Comparison of ENCODE assay signal across 38 cellular contexts in genomic region chr15:71141572-71141971, GRCh38. TPM values are rescaled to one million over a fixed set of nuclear protein-coding genes. Genes with fewer than 3 reads are reported as not detected.
"Had no signal": no experiment of that assay in that cellular context is flagged by ENCODE, and none has a peak within 500 bp of the region (broad histone marks: within the 10 kb centered on the region; RNA-seq: fewer than 3 reads in every experiment).

No MANE protein-coding gene starts in this region.

- H3K4me1 Mint-ChIP-seq: activated naive CD4-positive, alpha-beta T cell treated with anti-CD3 and anti-CD28 coated beads, Interleukin-2, amount 10 ng/mL, durations not matched to agents 7 days and 5 days; activated naive CD4-positive, alpha-beta T cell treated with anti-CD3 and anti-CD28 coated beads, Interleukin-2, amount 50 U/mL, for 24 hours; activated naive CD8-positive, alpha-beta T cell treated with anti-CD3 and anti-CD28 coated beads for 36 hours; activated naive CD8-positive, alpha-beta T cell treated with anti-CD3 and anti-CD28 coated beads, Interleukin-2, amount 10 ng/mL, durations not matched to agents 7 days and 5 days; activated naive CD8-positive, alpha-beta T cell treated with anti-CD3 and anti-CD28 coated beads, Interleukin-2, amount 50 U/mL, for 24 hours; activated T-helper 17 cell treated with anti-CD3 and anti-CD28 coated beads, Interleukin-2, amount 50 U/mL, for 72 hours; central memory CD8-positive, alpha-beta T cell had no signal

- H3K36me3 Mint-ChIP-seq: activated naive CD4-positive, alpha-beta T cell treated with anti-CD3 and anti-CD28 coated beads, Interleukin-2, amount 10 ng/mL, durations not matched to agents 7 days and 5 days; activated naive CD4-positive, alpha-beta T cell treated with anti-CD3 and anti-CD28 coated beads, Interleukin-2, amount 50 U/mL, for 72 hours; activated naive CD8-positive, alpha-beta T cell; activated naive CD8-positive, alpha-beta T cell treated with anti-CD3 and anti-CD28 coated beads for 36 hours; activated naive CD8-positive, alpha-beta T cell treated with anti-CD3 and anti-CD28 coated beads, Interleukin-2, amount 10 ng/mL, durations not matched to agents 7 days and 5 days; brain had no signal

- H3K27ac Mint-ChIP-seq: activated naive CD4-positive, alpha-beta T cell treated with anti-CD3 and anti-CD28 coated beads for 36 hours; activated naive CD4-positive, alpha-beta T cell treated with anti-CD3 and anti-CD28 coated beads, Interleukin-2, amount 10 ng/mL, durations not matched to agents 7 days and 5 days; activated naive CD4-positive, alpha-beta T cell treated with anti-CD3 and anti-CD28 coated beads, Interleukin-2, amount 50 U/mL, for 24 hours; activated naive CD4-positive, alpha-beta T cell treated with anti-CD3 and anti-CD28 coated beads, Interleukin-2, amount 50 U/mL, for 72 hours; activated naive CD8-positive, alpha-beta T cell; activated naive CD8-positive, alpha-beta T cell treated with anti-CD3 and anti-CD28 coated beads for 36 hours; activated naive CD8-positive, alpha-beta T cell treated with anti-CD3 and anti-CD28 coated beads, Interleukin-2, amount 10 ng/mL, durations not matched to agents 7 days and 5 days; activated naive CD8-positive, alpha-beta T cell treated with anti-CD3 and anti-CD28 coated beads, Interleukin-2, amount 50 U/mL, for 24 hours; activated T-cell treated with anti-CD3 and anti-CD28 coated beads, Interleukin-2, amount 50 U/mL, for 24 hours; activated T-cell treated with anti-CD3 and anti-CD28 coated beads, Interleukin-2, amount 50 U/mL, for 72 hours; activated T-helper 1 cell treated with anti-CD3 and anti-CD28 coated beads, Interleukin-12 subunit alpha, Interleukin-12 subunit beta, Interleukin-2, Interleukin-4 antibody, amounts not matched to agents 30 ng/mL and 10 ng/mL and 1 ng/mL, durations not matched to agents 14 hours and 24 hours and 36 hours; activated T-helper 17 cell treated with anti-CD3 and anti-CD28 coated beads, Interleukin-2, amount 50 U/mL, for 72 hours; activated T-helper 2 cell treated with anti-CD3 and anti-CD28 coated beads, Interferon-gamma antibody, Interleukin-2, Interleukin-4, amounts not matched to agents 10 μg/mL and 5 μg/mL and 100 μg/mL, durations not matched to agents 14 hours and 24 hours and 36 hours; brain had no signal

- DNase-seq: activated effector memory CD4-positive, alpha-beta T cell treated with anti-CD3 and anti-CD28 coated beads, Interleukin-2, amount 50 U/mL, for 16 hours; activated effector memory CD4-positive, alpha-beta T cell treated with Interleukin-2 at 50 U/mL for 16 hours; activated gamma-delta T cell; activated gamma-delta T cell treated with Interleukin-2 at 50 U/mL for 16 hours; activated naive CD4-positive, alpha-beta T cell; activated naive CD4-positive, alpha-beta T cell treated with anti-CD3 and anti-CD28 coated beads for 36 hours; activated naive CD4-positive, alpha-beta T cell treated with anti-CD3 and anti-CD28 coated beads, Interleukin-2, amount 10 ng/mL, durations not matched to agents 7 days and 5 days; activated naive CD4-positive, alpha-beta T cell treated with anti-CD3 and anti-CD28 coated beads, Interleukin-2, amount 50 U/mL, for 16 hours; activated naive CD4-positive, alpha-beta T cell treated with Interleukin-2 at 50 U/mL for 16 hours; activated naive CD8-positive, alpha-beta T cell treated with anti-CD3 and anti-CD28 coated beads for 36 hours; activated naive CD8-positive, alpha-beta T cell treated with anti-CD3 and anti-CD28 coated beads, Interleukin-2, amount 10 ng/mL, durations not matched to agents 7 days and 5 days; activated naive CD8-positive, alpha-beta T cell treated with anti-CD3 and anti-CD28 coated beads, Interleukin-2, amount 50 U/mL, for 24 hours; activated T-cell treated with anti-CD3 and anti-CD28 coated beads for 4 hours; activated T-cell treated with anti-CD3 and anti-CD28 coated beads, Interleukin-2, amount 50 U/mL, for 1 hour; activated T-cell treated with anti-CD3 and anti-CD28 coated beads, Interleukin-2, amount 50 U/mL, for 24 hours; activated T-cell treated with anti-CD3 and anti-CD28 coated beads, Interleukin-2, amount 50 U/mL, for 4 hours; activated T-cell treated with anti-CD3 and anti-CD28 coated beads, Interleukin-2, amount 50 U/mL, for 48 hours; activated T-cell treated with anti-CD3 and anti-CD28 coated beads, Interleukin-2, amount 50 U/mL, for 72 hours; adrenal gland; amniotic stem cell; amygdala; anterior cingulate cortex; body of pancreas; brain microvascular endothelial cell; caudate nucleus; central memory CD4-positive, alpha-beta T cell; cerebellar nuclear complex had no signal

- H3K4me1 ChIP-seq: breast epithelium had no signal

- H3K4me3 Mint-ChIP-seq: activated naive CD4-positive, alpha-beta T cell treated with anti-CD3 and anti-CD28 coated beads for 36 hours; activated naive CD4-positive, alpha-beta T cell treated with anti-CD3 and anti-CD28 coated beads, Interleukin-2, amount 10 ng/mL, durations not matched to agents 7 days and 5 days; activated naive CD4-positive, alpha-beta T cell treated with anti-CD3 and anti-CD28 coated beads, Interleukin-2, amount 50 U/mL, for 24 hours; activated naive CD8-positive, alpha-beta T cell; activated naive CD8-positive, alpha-beta T cell treated with anti-CD3 and anti-CD28 coated beads for 36 hours; activated naive CD8-positive, alpha-beta T cell treated with anti-CD3 and anti-CD28 coated beads, Interleukin-2, amount 10 ng/mL, durations not matched to agents 7 days and 5 days; activated naive CD8-positive, alpha-beta T cell treated with anti-CD3 and anti-CD28 coated beads, Interleukin-2, amount 50 U/mL, for 24 hours; activated T-cell treated with anti-CD3 and anti-CD28 coated beads, Interleukin-2, amount 50 U/mL, for 24 hours; activated T-cell treated with anti-CD3 and anti-CD28 coated beads, Interleukin-2, amount 50 U/mL, for 4 hours; activated T-cell treated with anti-CD3 and anti-CD28 coated beads, Interleukin-2, amount 50 U/mL, for 72 hours; activated T-helper 1 cell treated with anti-CD3 and anti-CD28 coated beads, Interleukin-12 subunit alpha, Interleukin-12 subunit beta, Interleukin-2, Interleukin-4 antibody, amounts not matched to agents 30 ng/mL and 10 ng/mL and 1 ng/mL, durations not matched to agents 14 hours and 24 hours and 36 hours; activated T-helper 17 cell treated with anti-CD3 and anti-CD28 coated beads, Interleukin-2, amount 50 U/mL, for 72 hours; brain; central memory CD8-positive, alpha-beta T cell had no signal

- H3K9me3 Mint-ChIP-seq: activated naive CD4-positive, alpha-beta T cell treated with anti-CD3 and anti-CD28 coated beads, Interleukin-2, amount 10 ng/mL, durations not matched to agents 7 days and 5 days; activated naive CD4-positive, alpha-beta T cell treated with anti-CD3 and anti-CD28 coated beads, Interleukin-2, amount 50 U/mL, for 24 hours; activated naive CD8-positive, alpha-beta T cell treated with anti-CD3 and anti-CD28 coated beads, Interleukin-2, amount 10 ng/mL, durations not matched to agents 7 days and 5 days; activated naive CD8-positive, alpha-beta T cell treated with anti-CD3 and anti-CD28 coated beads, Interleukin-2, amount 50 U/mL, for 24 hours; activated T-cell treated with anti-CD3 and anti-CD28 coated beads, Interleukin-2, amount 50 U/mL, for 72 hours; activated T-helper 1 cell treated with anti-CD3 and anti-CD28 coated beads, Interleukin-12 subunit alpha, Interleukin-12 subunit beta, Interleukin-2, Interleukin-4 antibody, amounts not matched to agents 30 ng/mL and 10 ng/mL and 1 ng/mL, durations not matched to agents 14 hours and 24 hours and 36 hours; activated T-helper 17 cell treated with anti-CD3 and anti-CD28 coated beads, Interleukin-2, amount 50 U/mL, for 72 hours; activated T-helper 2 cell treated with anti-CD3 and anti-CD28 coated beads, Interferon-gamma antibody, Interleukin-2, Interleukin-4, amounts not matched to agents 10 μg/mL and 5 μg/mL and 100 μg/mL, durations not matched to agents 14 hours and 24 hours and 36 hours; brain; central memory CD8-positive, alpha-beta T cell had no signal

- H3K27me3 Mint-ChIP-seq: brain had no signal

- H3K27ac ChIP-seq: adrenal gland, ascending aorta, brain microvascular endothelial cell, breast epithelium, cardiac muscle cell had no signal

- H3K4me3 ChIP-seq: adrenal gland, ascending aorta, body of pancreas, breast epithelium, cardiac muscle cell had no signal

- ATAC-seq: activated naive CD4-positive, alpha-beta T cell treated with anti-CD3 and anti-CD28 coated beads, Interleukin-2, amount 50 U/mL, for 72 hours; activated naive CD8-positive, alpha-beta T cell treated with anti-CD3 and anti-CD28 coated beads, Interleukin-2, amount 50 U/mL, for 24 hours; activated T-cell treated with anti-CD3 and anti-CD28 coated beads, Interleukin-2, amount 50 U/mL, for 4 hours; activated T-cell treated with anti-CD3 and anti-CD28 coated beads, Interleukin-2, amount 50 U/mL, for 72 hours; activated T-helper 17 cell treated with anti-CD3 and anti-CD28 coated beads, Interleukin-2, amount 50 U/mL, for 72 hours; body of pancreas had no signal

- H3K36me3 ChIP-seq: adrenal gland, ascending aorta, breast epithelium, cardiac muscle cell had no signal

- H3K27me3 ChIP-seq: adrenal gland, ascending aorta, body of pancreas, brain microvascular endothelial cell, breast epithelium, cardiac muscle cell had no signal

- H3K9me3 ChIP-seq: adrenal gland, ascending aorta, body of pancreas, breast epithelium had no signal

RNA-seq across cellular contexts. Expression of gene THSD4, which starts 26.3 kb away (rescaled TPM):
- total RNA-seq: activated naive CD4-positive, alpha-beta T cell treated with anti-CD3 and anti-CD28 coated beads for 36 hours; activated naive CD4-positive, alpha-beta T cell treated with anti-CD3 and anti-CD28 coated beads, Interleukin-2, amount 50 U/mL, for 72 hours; activated naive CD8-positive, alpha-beta T cell treated with anti-CD3 and anti-CD28 coated beads for 36 hours; activated naive CD8-positive, alpha-beta T cell treated with anti-CD3 and anti-CD28 coated beads, Interleukin-2, amount 10 ng/mL, durations not matched to agents 7 days and 5 days; activated T-cell treated with anti-CD3 and anti-CD28 coated beads, Interleukin-2, amount 50 U/mL, for 72 hours; activated T-helper 1 cell treated with anti-CD3 and anti-CD28 coated beads, Interleukin-12 subunit alpha, Interleukin-12 subunit beta, Interleukin-2, Interleukin-4 antibody, amounts not matched to agents 30 ng/mL and 10 ng/mL and 1 ng/mL, durations not matched to agents 14 hours and 24 hours and 36 hours; activated T-helper 2 cell treated with anti-CD3 and anti-CD28 coated beads, Interferon-gamma antibody, Interleukin-2, Interleukin-4, amounts not matched to agents 10 μg/mL and 5 μg/mL and 100 μg/mL, durations not matched to agents 14 hours and 24 hours and 36 hours had no signal
